In genomic region chr11:62599069-62599696, GRCh38 we compare ENCODE assay signal across 8 cellular contexts. TPM values are rescaled to one million over a fixed set of nuclear protein-coding genes. Genes with fewer than 3 reads are reported as not detected.
DNase-seq lines count a peak whose midpoint lies in the region; ATAC-seq, FAIRE-seq and TF ChIP-seq lines count a peak whose summit lies in the region.

No MANE protein-coding gene starts in this region.

- no peaks in the 10 kb centered on the region for H3K9me3 ChIP-seq in DND-41 (ENCODE audit: insufficient read depth, low read length, severe bottlenecking)
- H3K9me3 ChIP-seq in SJSA1 (replicated peaks): no peaks in the 10 kb centered on the region

- H3K4me2 ChIP-seq in DND-41 (ENCODE audit: insufficient read depth, low read length): peak overlapping the region; percentile 96

- DNase-seq in DND-41 (peak; percentile 99), H54 (ENCODE audit: insufficient read length, low spot score) (peak; percentile 96), M059J (ENCODE audit: low read depth) (peak; percentile 77), SJSA1 (ENCODE audit: low read depth in 1 of 2, low spot score in 2 of 2) (peak; percentile 98 to 100), frontal cortex (ENCODE audit: low spot score in 2 of 2) (peak; percentile 86), nucleus accumbens (lab: John Stamatoyannopoulos, UW) (peak in 54 of 56 donors; percentile 31 to 94 (median 84)), substantia nigra (lab: John Stamatoyannopoulos, UW) (peak in 47 of 49 donors; percentile 51 to 96 (median 86))
- DNase-seq in activated naive CD4-positive, alpha-beta T cell (lab: John Stamatoyannopoulos, UW): peak; percentile 66 to 95 (median 86)

- peaks cover 59% of the 10 kb centered on the region for H3K4me1 ChIP-seq in DND-41 (ENCODE audit: insufficient read depth, low read length)
- H3K4me1 ChIP-seq in SJSA1 (replicated peaks): peaks cover 28% of the 10 kb centered on the region

- no peak for TF ChIP-seq CTCF in DND-41 (IDR thresholded peaks at IDR 0.05; ENCODE audit: borderline replicate concordance, extremely low read depth, low read length, poor library complexity, severe bottlenecking)

- FAIRE-seq in H54 (lab: Jason Lieb, UNC) (peak; percentile 53), frontal cortex (lab: Jason Lieb, UNC) (no peak)

- TF ChIP-seq POLR2A in H54 (IDR thresholded peaks at IDR 0.05; ENCODE audit: low read depth, low read length): no peak

- H3K4me3 ChIP-seq in DND-41 (ENCODE audit: low read depth in 1 of 2, low read length in 2 of 2): peak overlapping the region; percentile 69; a peak in 3 of 4 replicates
- H3K4me3 ChIP-seq in SJSA1: peak overlapping the region; percentile 90; the same call in 1 of the 2 replicates

- H3K79me2 ChIP-seq in DND-41 (ENCODE audit: insufficient read depth, low read length): peaks cover 54% of the 10 kb centered on the region

- H3K9ac ChIP-seq in DND-41 (ENCODE audit: low read depth, low read length): peak overlapping the region; percentile 97

- peak overlapping the region; percentile 92 for H3K27ac ChIP-seq in DND-41 (ENCODE audit: low read length)
- no peak overlapping the region for H3K27ac ChIP-seq in SJSA1
- H3K27ac ChIP-seq in substantia nigra (ENCODE audit: low read depth, low read length, poor library complexity, severe bottlenecking): peak overlapping the region; percentile 94

- H3K27me3 ChIP-seq in DND-41 (ENCODE audit: insufficient read depth, low read length, poor library complexity) (no peaks in the 10 kb centered on the region), SJSA1 (replicated peaks) (no peaks in the 10 kb centered on the region)

- H3K36me3 ChIP-seq in DND-41 (ENCODE audit: insufficient read depth, low read length) (peaks cover 72% of the 10 kb centered on the region), SJSA1 (peaks cover 85% of the 10 kb centered on the region)

- ATAC-seq in DND-41 (ENCODE audit: insufficient read depth, low read depth): peak; percentile 77

- peaks cover 38% of the 10 kb centered on the region for H4K20me1 ChIP-seq in DND-41 (ENCODE audit: insufficient read depth, low read length)

- H2AFZ ChIP-seq in DND-41 (ENCODE audit: low read depth, low read length): no peak overlapping the region

RNA-seq across cellular contexts. Expression of gene MTA2, which starts 2.5 kb away (rescaled TPM):
- total RNA-seq in M059J (2014; rRNA removed; shearing (Covaris generic)): 104 and 148 TPM in 2 replicates
- total RNA-seq in SJSA1 (2014; rRNA removed; shearing (Covaris generic)): 128 and 214 TPM in 2 replicates
- 154 TPM for total RNA-seq in frontal cortex

RNA-seq across cellular contexts. Expression of gene TUT1, which starts 7.9 kb away (rescaled TPM):
- total RNA-seq in M059J (2014; rRNA removed; shearing (Covaris generic)): 5.2 and 7.6 TPM in 2 replicates
- total RNA-seq in SJSA1 (2014; rRNA removed; shearing (Covaris generic)): 8.5 and 10.1 TPM in 2 replicates
- 4.5 TPM for total RNA-seq in frontal cortex

RNA-seq across cellular contexts. Expression of gene EML3, which starts 13.4 kb away (rescaled TPM):
- total RNA-seq in M059J (2014; rRNA removed; shearing (Covaris generic)): 10.5 and 21.7 TPM in 2 replicates
- total RNA-seq in SJSA1 (2014; rRNA removed; shearing (Covaris generic)): 19.8 and 28.1 TPM in 2 replicates
- total RNA-seq in frontal cortex: 4.9 TPM

RNA-seq across cellular contexts. Expression of gene ROM1, which starts 13.9 kb away (rescaled TPM):
- total RNA-seq in M059J (2014; rRNA removed; shearing (Covaris generic)): 8.1 and 9.0 TPM in 2 replicates
- 3.1 and 10.4 TPM in 2 replicates for total RNA-seq in SJSA1 (2014; rRNA removed; shearing (Covaris generic))
- 1.2 TPM for total RNA-seq in frontal cortex

RNA-seq across cellular contexts. Expression of gene B3GAT3, which starts 22.6 kb away (rescaled TPM):
- 16.6 and 44.9 TPM in 2 replicates for total RNA-seq in M059J (2014; rRNA removed; shearing (Covaris generic))
- 82.5 and 145 TPM in 2 replicates for total RNA-seq in SJSA1 (2014; rRNA removed; shearing (Covaris generic))
- 21.6 TPM for total RNA-seq in frontal cortex
